17 cellular contexts compared by ENCODE assay signal in the genomic region with DNA sequence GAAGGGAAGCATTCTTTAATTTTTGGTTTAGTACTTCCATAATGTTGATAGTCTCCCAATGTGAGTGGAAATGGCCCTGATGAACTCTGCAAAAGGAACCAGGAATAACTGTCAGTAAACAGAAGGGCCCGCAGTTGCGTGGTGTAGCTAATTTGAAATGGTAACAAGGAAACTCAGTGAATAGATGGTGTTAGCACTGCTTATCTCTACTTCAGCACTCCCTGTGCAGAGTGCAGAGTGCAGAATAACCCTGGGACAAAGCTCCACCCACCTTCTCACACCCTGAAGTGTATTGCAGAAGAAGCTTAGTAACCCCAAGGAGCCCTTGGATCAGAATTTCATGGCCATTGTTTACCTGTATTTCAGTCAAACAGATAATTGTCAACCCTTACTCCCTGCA.
DNase-seq lines count a peak whose midpoint lies in the region; ATAC-seq, FAIRE-seq and TF ChIP-seq lines count a peak whose summit lies in the region.
"Had no signal": no experiment of that assay in that cellular context is flagged by ENCODE, and none has a peak within 500 bp of the region (broad histone marks: within the 10 kb centered on the region; RNA-seq: fewer than 3 reads in every experiment).

No MANE protein-coding gene starts in this region.

- H3K4me1 ChIP-seq in mesendoderm (ENCODE audit: control insufficient read depth, low read depth, low read length) (no peaks in the 10 kb centered on the region), testis (no peaks in the 10 kb centered on the region)
- H3K4me1 ChIP-seq: BLaER1, SJCRH30 had no signal

- H3K9ac ChIP-seq in mesendoderm (ENCODE audit: low read length), result no peak overlapping the region
- H3K9ac ChIP-seq: BLaER1 had no signal

- H3K56ac ChIP-seq in mesendoderm (ENCODE audit: low read length), result no peak overlapping the region

- H3K4me3 Mint-ChIP-seq in WTC11, result no peak overlapping the region

- H3K4me2 ChIP-seq in mesendoderm (ENCODE audit: low read length), result no peak overlapping the region
- H3K4me2 ChIP-seq: BLaER1 had no signal

- no peak overlapping the region for H3K18ac ChIP-seq in mesendoderm (ENCODE audit: low read length)

- TF ChIP-seq POLR2A in testis (IDR thresholded peaks at IDR 0.05) (no peak), H54 (IDR thresholded peaks at IDR 0.05; ENCODE audit: low read depth, low read length) (no peak)

- no peak overlapping the region for H2BK5ac ChIP-seq in mesendoderm (ENCODE audit: low read length)

- no peaks in the 10 kb centered on the region for H3K79me2 ChIP-seq in mesendoderm (ENCODE audit: control insufficient read depth, insufficient read depth, low read length)

- H3K36me3 ChIP-seq in mesendoderm (ENCODE audit: control insufficient read depth, insufficient read depth, low read length), result no peaks in the 10 kb centered on the region
- no peaks in the 10 kb centered on the region for H3K36me3 ChIP-seq in testis (ENCODE audit: low read depth, missing control alignments)
- H3K36me3 ChIP-seq: BLaER1, SJCRH30 had no signal

- no CpG with 5 or more reads among the region's 2 CpGs for WGBS in mesendoderm (ENCODE audit: extremely low coverage, insufficient coverage, low lambda C conversion rate)
- 44 to 55% methylated on average over 2 of the region's 2 CpGs for WGBS in testis, 2 donors

- H3K4me1 Mint-ChIP-seq in WTC11, result peaks cover 16% of the 10 kb centered on the region

- H3K27ac ChIP-seq in mesendoderm (ENCODE audit: low read depth, low read length) (no peak overlapping the region), testis (no peak overlapping the region)
- H3K27ac ChIP-seq: BLaER1, SJCRH30 had no signal

- TF ChIP-seq CTCF in WTC11 (IDR thresholded peaks at IDR 0.05) (no peak), testis (IDR thresholded peaks at IDR 0.05) (no peak)

- H2AK5ac ChIP-seq in mesendoderm (ENCODE audit: low read length), result no peak overlapping the region

- H3K23ac ChIP-seq in mesendoderm (ENCODE audit: low read length), result no peak overlapping the region

- no peak overlapping the region for H2BK120ac ChIP-seq in mesendoderm (ENCODE audit: low read depth, low read length)

- H3K36me3 Mint-ChIP-seq in WTC11, result peaks cover 32% of the 10 kb centered on the region

- intact Hi-C loops in testis (cut with DNase I; ENCODE audit: low total_unique reads), result no loop called here

- H3K4me3 ChIP-seq in mesendoderm (ENCODE audit: low read length) (no peak overlapping the region), testis (no peak overlapping the region)
- H3K4me3 ChIP-seq: BLaER1, SJCRH30 had no signal

- H2BK15ac ChIP-seq in mesendoderm (replicated peaks; ENCODE audit: low read depth), result no peak overlapping the region

- no peak overlapping the region for H3K27ac Mint-ChIP-seq in WTC11

- no peak overlapping the region for H4K5ac ChIP-seq in mesendoderm (ENCODE audit: low read length)

- no peaks in the 10 kb centered on the region for H3K79me1 ChIP-seq in mesendoderm (ENCODE audit: low read length)

- no peak overlapping the region for H4K8ac ChIP-seq in mesendoderm (ENCODE audit: low read depth, low read length)

- ATAC-seq in WTC11, result peak; percentile 43; the same call in 1 of the 2 replicates
- ATAC-seq in esophagus mucosa, result no peak

- CTCF ChIA-PET in WTC11 (lab: Charles Lee), result no interaction called here

- no peaks in the 10 kb centered on the region for H3K9me3 ChIP-seq in testis
- H3K9me3 ChIP-seq: BLaER1, SJCRH30 had no signal

- no peak overlapping the region for H3K4ac ChIP-seq in mesendoderm (ENCODE audit: low read depth, low read length)

- POLR2A ChIA-PET in WTC11 (lab: Charles Lee), result no interaction called here

- peaks cover 26% of the 10 kb centered on the region for H3K9me3 Mint-ChIP-seq in WTC11

- no peak for FAIRE-seq in H54 (lab: Jason Lieb, UNC)

- no peaks in the 10 kb centered on the region for H3K27me3 Mint-ChIP-seq in WTC11 (ENCODE audit: low read depth)

- H3K27me3 ChIP-seq in mesendoderm (ENCODE audit: insufficient read depth, low read length, poor library complexity) (no peaks in the 10 kb centered on the region), testis (no peaks in the 10 kb centered on the region)
- H3K27me3 ChIP-seq: BLaER1, SJCRH30 had no signal

- DNase-seq in NCI-H526 (lab: John Stamatoyannopoulos, UW) (peak; percentile 29 to 52), WTC11 (ENCODE audit: low spot score) (no peak), mesendoderm (peak; percentile 63), testis (peak; percentile 72), A172 (ENCODE audit: low spot score) (no peak), H54 (ENCODE audit: insufficient read length, low spot score) (no peak)
- DNase-seq: DMS53, H7, IMR-90, Kasumi-1, NCI-H187 treated with DMSO at 0.1 percent for 48 hours, NCI-H2171, NCI-H446 treated with DMSO at 0.1 percent for 48 hours, NCI-H82, SJCRH30 had no signal

TF ChIP-seq in WTC11, 78 proteins besides CTCF, POLR2A, EP300 and RAD21:
- TF ChIP-seq JUN (CRISPR knock-in tag; IDR thresholded peaks at IDR 0.05) (no peak), MYBL2 (CRISPR knock-in tag; IDR thresholded peaks at IDR 0.05) (no peak), ZNF138 (CRISPR knock-in tag; conservative IDR thresholded peaks at IDR 0.05) (no peak), ZNF396 (CRISPR knock-in tag; IDR thresholded peaks at IDR 0.05; ENCODE audit: borderline replicate concordance) (no peak), ZNF423 (CRISPR knock-in tag; IDR thresholded peaks at IDR 0.05) (no peak), TCF7 (CRISPR knock-in tag; IDR thresholded peaks at IDR 0.05; ENCODE audit: low read depth) (no peak)
- TF ChIP-seq, protein P1, sequence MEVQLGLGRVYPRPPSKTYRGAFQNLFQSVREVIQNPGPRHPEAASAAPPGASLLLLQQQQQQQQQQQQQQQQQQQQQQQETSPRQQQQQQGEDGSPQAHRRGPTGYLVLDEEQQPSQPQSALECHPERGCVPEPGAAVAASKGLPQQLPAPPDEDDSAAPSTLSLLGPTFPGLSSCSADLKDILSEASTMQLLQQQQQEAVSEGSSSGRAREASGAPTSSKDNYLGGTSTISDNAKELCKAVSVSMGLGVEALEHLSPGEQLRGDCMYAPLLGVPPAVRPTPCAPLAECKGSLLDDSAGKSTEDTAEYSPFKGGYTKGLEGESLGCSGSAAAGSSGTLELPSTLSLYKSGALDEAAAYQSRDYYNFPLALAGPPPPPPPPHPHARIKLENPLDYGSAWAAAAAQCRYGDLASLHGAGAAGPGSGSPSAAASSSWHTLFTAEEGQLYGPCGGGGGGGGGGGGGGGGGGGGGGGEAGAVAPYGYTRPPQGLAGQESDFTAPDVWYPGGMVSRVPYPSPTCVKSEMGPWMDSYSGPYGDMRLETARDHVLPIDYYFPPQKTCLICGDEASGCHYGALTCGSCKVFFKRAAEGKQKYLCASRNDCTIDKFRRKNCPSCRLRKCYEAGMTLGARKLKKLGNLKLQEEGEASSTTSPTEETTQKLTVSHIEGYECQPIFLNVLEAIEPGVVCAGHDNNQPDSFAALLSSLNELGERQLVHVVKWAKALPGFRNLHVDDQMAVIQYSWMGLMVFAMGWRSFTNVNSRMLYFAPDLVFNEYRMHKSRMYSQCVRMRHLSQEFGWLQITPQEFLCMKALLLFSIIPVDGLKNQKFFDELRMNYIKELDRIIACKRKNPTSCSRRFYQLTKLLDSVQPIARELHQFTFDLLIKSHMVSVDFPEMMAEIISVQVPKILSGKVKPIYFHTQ (CRISPR knock-in tag; IDR thresholded peaks at IDR 0.05), result no peak
- TF ChIP-seq, protein P2, sequence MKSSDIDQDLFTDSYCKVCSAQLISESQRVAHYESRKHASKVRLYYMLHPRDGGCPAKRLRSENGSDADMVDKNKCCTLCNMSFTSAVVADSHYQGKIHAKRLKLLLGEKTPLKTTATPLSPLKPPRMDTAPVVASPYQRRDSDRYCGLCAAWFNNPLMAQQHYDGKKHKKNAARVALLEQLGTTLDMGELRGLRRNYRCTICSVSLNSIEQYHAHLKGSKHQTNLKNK (CRISPR knock-in tag; IDR thresholded peaks at IDR 0.05), result no peak
- TF ChIP-seq, protein P3, sequence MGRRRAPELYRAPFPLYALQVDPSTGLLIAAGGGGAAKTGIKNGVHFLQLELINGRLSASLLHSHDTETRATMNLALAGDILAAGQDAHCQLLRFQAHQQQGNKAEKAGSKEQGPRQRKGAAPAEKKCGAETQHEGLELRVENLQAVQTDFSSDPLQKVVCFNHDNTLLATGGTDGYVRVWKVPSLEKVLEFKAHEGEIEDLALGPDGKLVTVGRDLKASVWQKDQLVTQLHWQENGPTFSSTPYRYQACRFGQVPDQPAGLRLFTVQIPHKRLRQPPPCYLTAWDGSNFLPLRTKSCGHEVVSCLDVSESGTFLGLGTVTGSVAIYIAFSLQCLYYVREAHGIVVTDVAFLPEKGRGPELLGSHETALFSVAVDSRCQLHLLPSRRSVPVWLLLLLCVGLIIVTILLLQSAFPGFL (CRISPR knock-in tag; IDR thresholded peaks at IDR 0.05; ENCODE audit: borderline replicate concordance), result no peak
- TF ChIP-seq, protein P4, sequence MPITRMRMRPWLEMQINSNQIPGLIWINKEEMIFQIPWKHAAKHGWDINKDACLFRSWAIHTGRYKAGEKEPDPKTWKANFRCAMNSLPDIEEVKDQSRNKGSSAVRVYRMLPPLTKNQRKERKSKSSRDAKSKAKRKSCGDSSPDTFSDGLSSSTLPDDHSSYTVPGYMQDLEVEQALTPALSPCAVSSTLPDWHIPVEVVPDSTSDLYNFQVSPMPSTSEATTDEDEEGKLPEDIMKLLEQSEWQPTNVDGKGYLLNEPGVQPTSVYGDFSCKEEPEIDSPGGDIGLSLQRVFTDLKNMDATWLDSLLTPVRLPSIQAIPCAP (CRISPR knock-in tag; IDR thresholded peaks at IDR 0.05), result no peak

Comparison
In these comparisons a context has a peak if more than half of its experiments do, and no peak if none do; other contexts are left out.
1. DNase-seq: peak in NCI-H526 (2 of 2), mesendoderm (single experiment) and testis (single experiment); none in WTC11 (single experiment), A172 (single experiment) and H54 (single experiment).